13 cellular contexts compared by ENCODE assay signal in the genomic region with DNA sequence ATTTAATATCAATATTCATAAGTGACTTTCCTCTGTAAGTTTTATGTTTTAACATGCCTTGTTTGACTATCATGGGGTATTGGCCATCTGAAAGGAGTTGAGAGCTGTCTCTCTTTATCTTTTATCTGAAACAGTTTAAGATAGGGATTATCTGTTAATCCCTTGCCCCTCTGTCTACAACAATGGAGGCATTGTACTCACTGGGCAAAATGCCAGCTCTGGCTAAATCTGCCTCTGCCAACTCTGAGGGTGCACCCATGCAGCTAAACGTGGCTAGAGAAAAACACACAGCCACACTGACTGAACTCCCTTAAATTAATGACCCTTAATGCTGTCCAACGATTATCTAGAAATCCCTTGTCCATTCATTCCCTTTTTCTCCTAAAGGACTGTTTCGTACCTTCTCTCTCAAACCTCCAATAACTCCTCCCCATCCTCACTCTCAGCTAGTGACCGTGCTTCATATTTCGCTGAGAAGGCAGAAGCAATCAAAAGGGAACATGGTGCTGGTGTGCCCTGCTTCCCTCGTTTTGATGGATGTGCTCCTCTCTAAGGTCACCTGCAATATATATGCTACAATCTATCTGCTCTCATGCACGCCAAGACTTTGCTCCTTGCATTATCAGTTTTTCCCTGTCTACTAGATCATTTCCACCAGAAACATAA. TPM values are rescaled to one million over a fixed set of nuclear protein-coding genes. Genes with fewer than 3 reads are reported as not detected.
A peak's percentile ranks its signal among the peaks of the same experiment; 100 is the strongest.
DNase-seq lines count a peak whose midpoint lies in the region; ATAC-seq, FAIRE-seq and TF ChIP-seq lines count a peak whose summit lies in the region.
"Had no signal": no experiment of that assay in that cellular context is flagged by ENCODE, and none has a peak within 500 bp of the region (broad histone marks: within the 10 kb centered on the region; RNA-seq: fewer than 3 reads in every experiment).

No MANE protein-coding gene starts in this region.

- peak overlapping the region; percentile 7 for H3K4me2 ChIP-seq in mammary epithelial cell (ENCODE audit: insufficient read depth, low read depth, low read length)

- no peak overlapping the region for H3K9ac ChIP-seq in mammary epithelial cell (ENCODE audit: insufficient read depth, low read length)

- no peaks in the 10 kb centered on the region for H3K4me1 Mint-ChIP-seq in activated CD4-positive, alpha-beta T cell treated with anti-CD3 and anti-CD28 coated beads, Interleukin-2, amount 10 ng/mL, durations not matched to agents 24 days and 14 days

- TF ChIP-seq POLR2A in breast epithelium (IDR thresholded peaks at IDR 0.05) (no peak), transverse colon (IDR thresholded peaks at IDR 0.05) (no peak)

- no peaks in the 10 kb centered on the region for H3K9me3 ChIP-seq in mammary epithelial cell (replicated peaks; ENCODE audit: insufficient read depth, low read length)
- no peaks in the 10 kb centered on the region for H3K9me3 ChIP-seq in breast epithelium
- no peaks in the 10 kb centered on the region for H3K9me3 ChIP-seq in transverse colon

- peak; percentile 84 for FAIRE-seq in islet of Langerhans (lab: Jason Lieb, UNC)
- FAIRE-seq: keratinocyte had no signal

- in situ Hi-C loops in mammary epithelial cell (cut with MboI; ENCODE audit: low sequenced_read_pairs in 2 of 2) (no loop called here), transverse colon (cut with MboI; ENCODE audit: low pct_ligation_motif_present in 1 of 4, low pct_unique_long_range_greater_than_20kb in 1 of 4, low sequenced_read_pairs in 3 of 4) (no loop called here)

- H3K27ac ChIP-seq in mammary epithelial cell (ENCODE audit: insufficient read depth, low read depth, low read length), result no peak overlapping the region
- no peak overlapping the region for H3K27ac ChIP-seq in breast epithelium
- H3K27ac ChIP-seq in transverse colon, result no peak overlapping the region

- no peaks in the 10 kb centered on the region for H3K27me3 ChIP-seq in mammary epithelial cell (ENCODE audit: insufficient read depth, low read length)
- H3K27me3 ChIP-seq in breast epithelium, result no peaks in the 10 kb centered on the region
- no peaks in the 10 kb centered on the region for H3K27me3 ChIP-seq in transverse colon

- no peaks in the 10 kb centered on the region for H3K9me3 Mint-ChIP-seq in activated CD4-positive, alpha-beta T cell treated with anti-CD3 and anti-CD28 coated beads, Interleukin-2, amount 10 ng/mL, durations not matched to agents 24 days and 14 days
- H3K9me3 Mint-ChIP-seq: T-helper 2 cell treated with Interferon-gamma antibody and Interleukin-4, amounts not matched to agents 5 μg/mL and 100 μg/mL, for 36 hours had no signal

- no TSS peak for BruUV-seq in mammary epithelial cell (replicated peaks; lab: Mats Ljungman, UMichigan)

- DNase-seq in mammary epithelial cell, result no peak
- no peak for DNase-seq in breast epithelium (ENCODE audit: low spot score in 2 of 2)
- DNase-seq in NCI-H69 (lab: John Stamatoyannopoulos, UW), result peak; percentile 61
- peak; percentile 23 for DNase-seq in transverse colon
- no peak for DNase-seq in activated CD4-positive, alpha-beta T cell treated with anti-CD3 and anti-CD28 coated beads, Interleukin-2, amount 10 ng/mL, durations not matched to agents 24 days and 14 days
- no peak for DNase-seq in CD1c-positive myeloid dendritic cell (ENCODE audit: extremely low spot score)
- DNase-seq: GDM1; stimulated activated CD4-positive, alpha-beta T cell treated with anti-CD3 and anti-CD28 coated beads, Interleukin-15, amount 100 ng/mL, for 24 hours; stimulated activated CD8-positive, alpha-beta memory T cell treated with anti-CD3 and anti-CD28 coated beads, Interleukin-4, amount 100 ng/mL, for 48 hours had no signal

- H3K27me3 Mint-ChIP-seq in activated CD4-positive, alpha-beta T cell treated with anti-CD3 and anti-CD28 coated beads, Interleukin-2, amount 10 ng/mL, durations not matched to agents 24 days and 14 days, result peaks cover 1% of the 10 kb centered on the region

- intact Hi-C loops in mammary epithelial cell (cut with micrococcal nuclease) (no loop called here), breast epithelium (cut with DNase I; ENCODE audit: low total_unique reads) (no loop called here), transverse colon (cut with DNase I; ENCODE audit: low total_unique reads) (no loop called here)
- intact Hi-C loops in activated CD4-positive, alpha-beta T cell treated with anti-CD3 and anti-CD28 coated beads, Interleukin-2, amount 10 ng/mL, durations not matched to agents 24 days and 14 days (cut with micrococcal nuclease), result no loop called here

- H3K4me1 ChIP-seq in mammary epithelial cell (ENCODE audit: insufficient read depth, low read length) (peaks cover 4% of the 10 kb centered on the region), breast epithelium (no peaks in the 10 kb centered on the region), transverse colon (no peaks in the 10 kb centered on the region)

- H4K20me1 ChIP-seq in mammary epithelial cell (ENCODE audit: insufficient read depth, low read length), result no peaks in the 10 kb centered on the region

- H3K4me3 ChIP-seq in mammary epithelial cell (replicated peaks in 1 of 3; ENCODE audit: insufficient read depth in 1 of 3, low read depth in 2 of 3, low read length in 3 of 3) (no peak overlapping the region), breast epithelium (no peak overlapping the region), transverse colon (no peak overlapping the region)

- no peak overlapping the region for H2AFZ ChIP-seq in mammary epithelial cell (ENCODE audit: low read depth, low read length)

- no peak for TF ChIP-seq CTCF in mammary epithelial cell (conservative IDR thresholded peaks at IDR 0.05 in 1 of 2, IDR thresholded peaks at IDR 0.05 in 1 of 2; ENCODE audit: extremely low read depth in 1 of 2, insufficient read depth in 1 of 2, low read depth in 1 of 2, low read length in 2 of 2)
- no peak for TF ChIP-seq CTCF in breast epithelium (IDR thresholded peaks at IDR 0.05)
- TF ChIP-seq CTCF in transverse colon (IDR thresholded peaks at IDR 0.05), result no peak

- H3K79me2 ChIP-seq in mammary epithelial cell (ENCODE audit: insufficient read depth, low read length), result peaks cover 6% of the 10 kb centered on the region

- TF ChIP-seq EP300 in transverse colon (IDR thresholded peaks at IDR 0.05; ENCODE audit: low read depth), result no peak

- dilution Hi-C loops in mammary epithelial cell (cut with HindIII; ENCODE audit: low sequenced_read_pairs), result no loop called here

- H3K27ac Mint-ChIP-seq in activated CD4-positive, alpha-beta T cell treated with anti-CD3 and anti-CD28 coated beads, Interleukin-2, amount 10 ng/mL, durations not matched to agents 24 days and 14 days, result no peak overlapping the region
- H3K27ac Mint-ChIP-seq: T-helper 2 cell treated with Interferon-gamma antibody and Interleukin-4, amounts not matched to agents 5 μg/mL and 100 μg/mL, for 36 hours had no signal

- peaks cover 2% of the 10 kb centered on the region for H3K36me3 Mint-ChIP-seq in activated CD4-positive, alpha-beta T cell treated with anti-CD3 and anti-CD28 coated beads, Interleukin-2, amount 10 ng/mL, durations not matched to agents 24 days and 14 days (ENCODE audit: low read depth)

- CTCF ChIA-PET in mammary epithelial cell (lab: Charles Lee; ENCODE audit: low non-redundant PET), result no interaction called here

- H3K36me3 ChIP-seq in mammary epithelial cell (ENCODE audit: insufficient read depth, low read length) (no peaks in the 10 kb centered on the region), breast epithelium (no peaks in the 10 kb centered on the region), transverse colon (no peaks in the 10 kb centered on the region)

- H3K4me3 Mint-ChIP-seq in activated CD4-positive, alpha-beta T cell treated with anti-CD3 and anti-CD28 coated beads, Interleukin-2, amount 10 ng/mL, durations not matched to agents 24 days and 14 days, result no peak overlapping the region
- H3K4me3 Mint-ChIP-seq: T-helper 2 cell treated with Interferon-gamma antibody and Interleukin-4, amounts not matched to agents 5 μg/mL and 100 μg/mL, for 36 hours had no signal

- 43% methylated on average over 7 of the region's 7 CpGs for WGBS in mammary epithelial cell (ENCODE audit: low coverage, missing lambda C conversion rate)
- WGBS in transverse colon (ENCODE audit: low coverage in 1 of 2), 2 donors, result 68% methylated on average over 7 of the region's 7 CpGs; no CpG with 5 or more reads in 1 of the 2 donors

- no peak for ATAC-seq in HG03460 (IDR thresholded peaks at IDR 0.05; ENCODE audit: unreplicated experiment)

RNA-seq across cellular contexts. Expression of a gene that starts 10.3 kb away (rescaled TPM):
- total RNA-seq in mammary epithelial cell (10 to 100 TPM; 18.0 to 23.0 TPM), breast epithelium (10 to 100 TPM; 22.7 to 27.1 (median 25.6) TPM), transverse colon (10 to 100 TPM; 23.8 to 46.4 (median 30.4) TPM)
- polyA plus RNA-seq in mammary epithelial cell, result 14.0 TPM
- 10.7 TPM for polyA minus RNA-seq in mammary epithelial cell
- 23.3 and 23.7 TPM in 2 replicates for total RNA-seq in activated CD4-positive, alpha-beta T cell treated with anti-CD3 and anti-CD28 coated beads, Interleukin-2, amount 10 ng/mL, durations not matched to agents 24 days and 14 days

Comparison
In these comparisons a context has a peak if more than half of its experiments do, and no peak if none do; other contexts are left out.
1. DNase-seq: peak in NCI-H69 (single experiment) and transverse colon (single experiment); none in mammary epithelial cell (single experiment), breast epithelium (0 of 2), activated CD4-positive, alpha-beta T cell treated with anti-CD3 and anti-CD28 coated beads, Interleukin-2, amount 10 ng/mL, durations not matched to agents 24 days and 14 days (single experiment) and CD1c-positive myeloid dendritic cell (single experiment).